In genomic region chr21:44949161-44950015, GRCh38 we compare ENCODE assay signal across 1 cellular context.
A peak's percentile ranks its signal among the peaks of the same experiment; 100 is the strongest.
TF ChIP-seq lines count a peak whose summit lies in the region.

No MANE protein-coding gene starts in this region.

TF ChIP-seq in K562, 482 proteins besides CTCF, POLR2A, EP300 and RAD21 (continued from another document and continues in another):
- TF ChIP-seq ETS1 (conservative IDR thresholded peaks at IDR 0.05; ENCODE audit: control insufficient read depth, low read depth, low read length) (peak; percentile 54; the same call in 1 of the 2 replicates), XRCC5 (IDR thresholded peaks at IDR 0.05; ENCODE audit: low read depth, low read length) (0 out of 2 replicates have a peak, but pooled peaks have one; percentile 71), RBM17 (IDR thresholded peaks at IDR 0.05; ENCODE audit: borderline replicate concordance, low read depth, low read length) (no peak), TRIM24 (IDR thresholded peaks at IDR 0.05) (no peak), ZNF518B (CRISPR knock-in tag; IDR thresholded peaks at IDR 0.05) (no peak), STAG1 (CRISPR knock-in tag; IDR thresholded peaks at IDR 0.05; ENCODE audit: borderline replicate concordance) (peak; percentile 95), ZBTB9 (CRISPR knock-in tag; IDR thresholded peaks at IDR 0.05) (peak; percentile 18; the same call in 1 of the 2 replicates), ZNF212 (CRISPR knock-in tag; IDR thresholded peaks at IDR 0.05) (no peak), ESRRA (IDR thresholded peaks at IDR 0.05; ENCODE audit: borderline replicate concordance, low read depth) (peak; percentile 98), CTBP1 (IDR thresholded peaks at IDR 0.05; ENCODE audit: borderline replicate concordance) (peak; percentile 54; the same call in 1 of the 2 replicates), HMGXB4 (CRISPR knock-in tag; IDR thresholded peaks at IDR 0.05) (no peak), HMGN3 (IDR thresholded peaks at IDR 0.05; ENCODE audit: borderline replicate concordance, extremely low read depth, insufficient read length, low read depth, low read length) (no peak), TEAD4 (IDR thresholded peaks at IDR 0.05; ENCODE audit: low read length) (no peak), TEAD4 (CRISPR knock-in tag; IDR thresholded peaks at IDR 0.05; ENCODE audit: borderline replicate concordance) (no peak), CXXC5 (CRISPR knock-in tag; IDR thresholded peaks at IDR 0.05) (peak; percentile 28; the same call in 1 of the 2 replicates), RCOR1 (IDR thresholded peaks at IDR 0.05; ENCODE audit: borderline replicate concordance in 1 of 2, low read depth in 2 of 2, low read length in 2 of 2) (peak in 1 of 2 experiments; percentile 59; a peak in 2 of 4 replicates), TFAP4 (CRISPR knock-in tag; IDR thresholded peaks at IDR 0.05; ENCODE audit: borderline replicate concordance) (peak; percentile 65), ZNF586 (CRISPR knock-in tag; conservative IDR thresholded peaks at IDR 0.05) (no peak), ZBTB7A (IDR thresholded peaks at IDR 0.05; ENCODE audit: borderline replicate concordance, control insufficient read depth, low read depth, low read length) (peak; percentile 63; the same call in 1 of the 2 replicates), CREB1 (IDR thresholded peaks at IDR 0.05) (no peak), CREB1 (CRISPR knock-in tag; IDR thresholded peaks at IDR 0.05) (peak; percentile 35; the same call in 1 of the 2 replicates), FOXA3 (CRISPR knock-in tag; conservative IDR thresholded peaks at IDR 0.05 in 1 of 2, IDR thresholded peaks at IDR 0.05 in 1 of 2) (peak in 1 of 2 experiments; percentile 45; a peak in 1 of 4 replicates), JUND (IDR thresholded peaks at IDR 0.05; ENCODE audit: borderline replicate concordance, low read depth, low read length) (peak; percentile 35; the same call in 1 of the 2 replicates), JUND (tag; IDR thresholded peaks at IDR 0.05; ENCODE audit: borderline replicate concordance, low read depth, low read length) (no peak; the same call in 2 of the 3 replicates), ARID1B (IDR thresholded peaks at IDR 0.05) (no peak), ZNF511 (CRISPR knock-in tag; IDR thresholded peaks at IDR 0.05) (peak; percentile 30; the same call in 1 of the 2 replicates), ZNF143 (CRISPR knock-in tag; IDR thresholded peaks at IDR 0.05) (0 out of 2 replicates have a peak, but pooled peaks have one; percentile 41), CTCFL (IDR thresholded peaks at IDR 0.05; ENCODE audit: borderline replicate concordance, insufficient read depth, low read depth, low read length, poor library complexity, severe bottlenecking) (peak; percentile 44), SMC3 (conservative IDR thresholded peaks at IDR 0.05; ENCODE audit: insufficient read depth, low read depth, low read length) (peak; percentile 94), ZEB2 (IDR thresholded peaks at IDR 0.05) (peak; percentile 72; the same call in 1 of the 2 replicates), ZFP91 (CRISPR knock-in tag; IDR thresholded peaks at IDR 0.05) (no peak), ZSCAN29 (IDR thresholded peaks at IDR 0.05) (no peak), POLR2AphosphoS5 (IDR thresholded peaks at IDR 0.05; ENCODE audit: control insufficient read depth, insufficient read depth, low read depth, low read length) (no peak), ZBTB33 (CRISPR knock-in tag; IDR thresholded peaks at IDR 0.05) (peak; percentile 59; the same call in 1 of the 2 replicates), ZNF263 (CRISPR knock-in tag; IDR thresholded peaks at IDR 0.05; ENCODE audit: borderline replicate concordance) (peak; percentile 25; the same call in 1 of the 2 replicates), ZNF655 (CRISPR knock-in tag; IDR thresholded peaks at IDR 0.05) (no peak), STAT5B (CRISPR knock-in tag; IDR thresholded peaks at IDR 0.05) (no peak), CHAMP1 (IDR thresholded peaks at IDR 0.05) (no peak), NCOA1 (IDR thresholded peaks at IDR 0.05; ENCODE audit: low read depth) (no peak), ETV1 (tag; conservative IDR thresholded peaks at IDR 0.05; ENCODE audit: low read depth) (peak; percentile 20; the same call in 1 of the 2 replicates), CAMTA2 (CRISPR knock-in tag; conservative IDR thresholded peaks at IDR 0.05) (no peak)
